In the genomic region with DNA sequence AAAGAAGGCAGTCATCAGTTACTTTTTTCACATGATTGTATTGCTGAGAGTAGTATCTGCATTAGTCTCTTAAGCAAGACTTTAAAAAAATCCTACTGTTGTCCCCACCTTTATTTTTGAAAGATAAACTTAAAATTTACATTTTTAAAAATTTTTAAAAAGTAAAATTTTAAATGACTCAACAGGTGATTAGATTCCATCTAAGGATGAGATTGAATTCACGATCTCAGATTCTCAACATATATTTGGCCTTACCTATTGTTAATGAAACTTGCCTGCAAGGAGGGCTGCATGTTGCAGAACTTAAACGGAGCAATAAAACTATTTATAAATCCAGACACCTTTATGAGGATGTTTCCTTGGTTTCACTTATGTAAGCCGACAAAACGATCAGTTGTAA, we compare ENCODE assay signal across 18 cellular contexts.
DNase-seq lines count a peak whose midpoint lies in the region; ATAC-seq, FAIRE-seq and TF ChIP-seq lines count a peak whose summit lies in the region.
"Had no signal": no experiment of that assay in that cellular context is flagged by ENCODE, and none has a peak within 500 bp of the region (broad histone marks: within the 10 kb centered on the region; RNA-seq: fewer than 3 reads in every experiment).

No MANE protein-coding gene starts in this region.

- peaks cover 13 to 44% (median 40%) of the 10 kb centered on the region in 5 donors for H3K36me3 Mint-ChIP-seq in naive thymus-derived CD4-positive, alpha-beta T cell

- no peak overlapping the region for H3K9ac ChIP-seq in skeletal muscle tissue (ENCODE audit: low read depth in 1 of 3, low read length in 3 of 3)
- H3K9ac ChIP-seq: BLaER1 had no signal

- H3K27me3 ChIP-seq in naive thymus-derived CD4-positive, alpha-beta T cell (ENCODE audit: control insufficient read depth in 2 of 2, insufficient read depth in 2 of 2, low read length in 2 of 2): no peaks in the 10 kb centered on the region
- no peaks in the 10 kb centered on the region for H3K27me3 ChIP-seq in skeletal muscle tissue (ENCODE audit: control insufficient read depth in 3 of 3, insufficient read depth in 3 of 3, low read length in 3 of 3)
- H3K27me3 ChIP-seq: BLaER1 had no signal

- ATAC-seq in naive thymus-derived CD4-positive, alpha-beta T cell: no peak
- no peak for ATAC-seq in HG03378 (IDR thresholded peaks at IDR 0.05; ENCODE audit: unreplicated experiment)
- ATAC-seq: HepG2 had no signal

- peak; percentile 53 for FAIRE-seq in D721Med (lab: Jason Lieb, UNC)
- no peak for FAIRE-seq in RCC 7860 (lab: Jason Lieb, UNC)
- FAIRE-seq: H1, HepG2, HTR-8/SVneo had no signal

- POLR2A ChIA-PET in naive thymus-derived CD4-positive, alpha-beta T cell (lab: Charles Lee): no interaction called here

- no peak for TF ChIP-seq CTCF in D721Med (IDR thresholded peaks at IDR 0.05; ENCODE audit: insufficient read depth, missing control alignments)
- no peak for TF ChIP-seq CTCF in VCaP (conservative IDR thresholded peaks at IDR 0.05)

- H3K9me3 Mint-ChIP-seq in naive thymus-derived CD4-positive, alpha-beta T cell: no peaks in the 10 kb centered on the region
- H3K9me3 Mint-ChIP-seq: CD8-positive, alpha-beta memory T cell; HFFc6 had no signal

- CTCF ChIA-PET in naive thymus-derived CD4-positive, alpha-beta T cell (lab: Charles Lee): no interaction called here

- H3K4me3 Mint-ChIP-seq in naive thymus-derived CD4-positive, alpha-beta T cell: peak overlapping the region in 2 of 10 donors; percentile 32 to 41
- H3K4me3 Mint-ChIP-seq: CD8-positive, alpha-beta memory T cell; HFFc6 had no signal

- no peaks in the 10 kb centered on the region for H3K9me3 ChIP-seq in naive thymus-derived CD4-positive, alpha-beta T cell (ENCODE audit: control insufficient read depth in 2 of 3, low read length in 3 of 3)
- H3K9me3 ChIP-seq in skeletal muscle tissue (ENCODE audit: control insufficient read depth in 3 of 3, low read length in 3 of 3): no peaks in the 10 kb centered on the region
- H3K9me3 ChIP-seq: BLaER1, Caco-2, HAP-1 had no signal

- H3K36me3 ChIP-seq in naive thymus-derived CD4-positive, alpha-beta T cell (ENCODE audit: control insufficient read depth in 2 of 3, insufficient read depth in 3 of 3, low read length in 3 of 3): peaks cover 0 to 10% (median 0%) of the 10 kb centered on the region in 3 experiments
- H3K36me3 ChIP-seq in skeletal muscle tissue (ENCODE audit: control insufficient read depth in 3 of 3, insufficient read depth in 3 of 3, low read length in 3 of 3): peaks cover 0 to 2% (median 0%) of the 10 kb centered on the region in 3 donors
- H3K36me3 ChIP-seq: HAP-1 had no signal

- DNase-seq in D721Med (ENCODE audit: insufficient read length, low spot score): no peak
- no peak for DNase-seq in naive thymus-derived CD4-positive, alpha-beta T cell
- no peak for DNase-seq in RCC 7860 (ENCODE audit: low spot score)
- DNase-seq in NCI-H1694 (lab: John Stamatoyannopoulos, UW): no peak
- DNase-seq: 8988T; AML-193; Caco-2; CD8-positive, alpha-beta memory T cell; GF-D8; HFFc6 had no signal

- H3K27me3 Mint-ChIP-seq in naive thymus-derived CD4-positive, alpha-beta T cell: no peaks in the 10 kb centered on the region
- H3K27me3 Mint-ChIP-seq: CD8-positive, alpha-beta memory T cell had no signal

- peak overlapping the region in 6 of 9 donors; percentile 4 to 38 (median 26) for H3K27ac Mint-ChIP-seq in naive thymus-derived CD4-positive, alpha-beta T cell
- H3K27ac Mint-ChIP-seq: CD8-positive, alpha-beta memory T cell; HFFc6 had no signal

- intact Hi-C loops in naive thymus-derived CD4-positive, alpha-beta T cell (cut with micrococcal nuclease): no loop called here

- H3K4me3 ChIP-seq in naive thymus-derived CD4-positive, alpha-beta T cell (ENCODE audit: low read length): no peak overlapping the region
- H3K4me3 ChIP-seq in skeletal muscle tissue (ENCODE audit: low read length in 3 of 3): no peak overlapping the region
- H3K4me3 ChIP-seq: BLaER1, HAP-1 had no signal

- peak overlapping the region; percentile 12; the same call in 1 of the 2 replicates for H3K27ac ChIP-seq in VCaP
- no peak overlapping the region for H3K27ac ChIP-seq in naive thymus-derived CD4-positive, alpha-beta T cell (ENCODE audit: low read depth, low read length)
- H3K27ac ChIP-seq in skeletal muscle tissue (ENCODE audit: low read depth, low read length): peak overlapping the region; percentile 54
- H3K27ac ChIP-seq: BLaER1 had no signal

- peaks cover 4 to 62% (median 34%) of the 10 kb centered on the region in 7 donors for H3K4me1 Mint-ChIP-seq in naive thymus-derived CD4-positive, alpha-beta T cell

- H3K4me1 ChIP-seq in naive thymus-derived CD4-positive, alpha-beta T cell (ENCODE audit: control insufficient read depth in 2 of 2, insufficient read depth in 2 of 2, low read length in 2 of 2): peaks cover 0 to 4% of the 10 kb centered on the region in 2 donors
- H3K4me1 ChIP-seq in skeletal muscle tissue (ENCODE audit: control insufficient read depth in 3 of 3, insufficient read depth in 3 of 3, low read length in 3 of 3): peaks cover 20 to 44% (median 20%) of the 10 kb centered on the region in 3 donors
- H3K4me1 ChIP-seq: Caco-2, HAP-1 had no signal
